ENCODE assay signal across 24 cellular contexts in the genomic region with DNA sequence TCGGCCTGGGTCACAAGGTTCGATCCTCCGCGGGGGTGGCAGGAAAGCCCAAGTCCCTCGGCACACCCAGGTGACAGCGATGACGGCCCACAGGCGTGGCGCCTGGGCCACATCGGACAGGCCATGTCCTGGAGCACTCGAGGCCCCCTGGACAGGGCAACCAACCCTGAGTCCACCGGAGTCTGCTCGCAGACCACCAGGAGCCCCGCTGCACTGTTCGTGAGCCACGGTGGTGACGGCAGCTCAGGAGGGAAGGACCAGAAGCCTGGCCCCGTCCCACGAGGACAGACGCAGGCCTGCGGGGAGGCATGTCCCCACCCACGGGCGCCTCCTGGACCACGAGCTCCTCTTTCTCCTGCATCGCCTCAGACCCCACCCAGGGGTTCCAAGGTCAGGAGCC. TPM values are rescaled to one million over a fixed set of nuclear protein-coding genes. Genes with fewer than 3 reads are reported as not detected.
DNase-seq lines count a peak whose midpoint lies in the region; ATAC-seq, FAIRE-seq and TF ChIP-seq lines count a peak whose summit lies in the region.
"Had no signal": no experiment of that assay in that cellular context is flagged by ENCODE, and none has a peak within 500 bp of the region (broad histone marks: within the 10 kb centered on the region; RNA-seq: fewer than 3 reads in every experiment).

No MANE protein-coding gene starts in this region.

- in situ Hi-C loops in HepG2 (cut with HindIII; ENCODE audit: extremely low pct_ligation_motif_present, low pct_unique_long_range_greater_than_20kb) = no loop called here

- H3K4me1 ChIP-seq in HepG2 (ENCODE audit: insufficient read depth, low read length) (peaks cover 19% of the 10 kb centered on the region), right lobe of liver (no peaks in the 10 kb centered on the region), H1 (replicated peaks in 1 of 4; ENCODE audit: control insufficient read depth in 3 of 4, insufficient read depth in 4 of 4, low read length in 3 of 4) (no peaks in the 10 kb centered on the region), psoas muscle (peaks cover 26% of the 10 kb centered on the region), upper lobe of right lung (peaks cover 10% of the 10 kb centered on the region)
- H3K4me1 ChIP-seq: BE2C, SJSA1 had no signal

- no peak overlapping the region for H2BK12ac ChIP-seq in H1 (ENCODE audit: low read depth, low read length)

- H3K27me3 ChIP-seq in HepG2 (ENCODE audit: control insufficient read depth in 1 of 2, insufficient read depth in 2 of 2, low read length in 2 of 2) (no peaks in the 10 kb centered on the region), right lobe of liver (no peaks in the 10 kb centered on the region), H1 (replicated peaks in 1 of 4; ENCODE audit: control insufficient read depth in 3 of 4, extremely low read depth in 1 of 4, insufficient read depth in 3 of 4, low read length in 3 of 4) (no peaks in the 10 kb centered on the region; a peak in 1 of 7 replicates), psoas muscle (ENCODE audit: insufficient read depth in 3 of 3, low read length in 2 of 3) (no peaks in the 10 kb centered on the region), upper lobe of right lung (no peaks in the 10 kb centered on the region)
- H3K27me3 ChIP-seq in CD4-positive, alpha-beta T cell (ENCODE audit: control insufficient read depth, insufficient read depth, low read length) = no peaks in the 10 kb centered on the region
- H3K27me3 ChIP-seq: BE2C, SJSA1 had no signal

- no peak overlapping the region for H2BK20ac ChIP-seq in H1 (ENCODE audit: low read length)

- no peak overlapping the region for H2BK120ac ChIP-seq in H1 (replicated peaks; ENCODE audit: low read depth, low read length)

- H3K36me3 ChIP-seq in HepG2 (replicated peaks in 1 of 2; ENCODE audit: control insufficient read depth in 1 of 2, insufficient read depth in 2 of 2, low read length in 2 of 2) = peaks cover 3 to 17% of the 10 kb centered on the region in 2 experiments; a peak in 4 of 5 replicates
- H3K36me3 ChIP-seq in right lobe of liver = no peaks in the 10 kb centered on the region
- H3K36me3 ChIP-seq in H1 (ENCODE audit: control insufficient read depth in 2 of 4, insufficient read depth in 4 of 4, low read length in 3 of 4) = no peaks in the 10 kb centered on the region; a peak in 1 of 8 replicates
- H3K36me3 ChIP-seq in psoas muscle (ENCODE audit: insufficient read depth in 1 of 2, low read depth in 1 of 2) = no peaks in the 10 kb centered on the region
- H3K36me3 ChIP-seq in upper lobe of right lung = peaks cover 20% of the 10 kb centered on the region

- H3K4ac ChIP-seq in H1 (replicated peaks; ENCODE audit: insufficient read length, low read depth, low read length) = no peak overlapping the region

- 0 out of 2 replicates have a peak overlapping the region, but pooled peaks have one; percentile 25 for H4K8ac ChIP-seq in H1 (ENCODE audit: extremely low read depth, insufficient read depth, low read length)

- H3K9ac ChIP-seq in HepG2 (ENCODE audit: insufficient read depth, low read depth, low read length) (no peak overlapping the region), H1 (replicated peaks in 1 of 4; ENCODE audit: extremely low read depth in 1 of 4, low read depth in 3 of 4, low read length in 3 of 4) (no peak overlapping the region)

- H3K36me3 Mint-ChIP-seq in CD4-positive, alpha-beta T cell (ENCODE audit: low read depth) = peaks cover 43% of the 10 kb centered on the region

- no peaks in the 10 kb centered on the region for H3K9me3 ChIP-seq in HepG2 (ENCODE audit: low read length)
- H3K9me3 ChIP-seq in right lobe of liver = no peaks in the 10 kb centered on the region
- peaks cover 0 to 1% of the 10 kb centered on the region in 2 experiments; a peak in 1 of 4 replicates for H3K9me3 ChIP-seq in H1 (ENCODE audit: insufficient read depth in 2 of 2, low read depth in 1 of 2, low read length in 1 of 2)
- no peaks in the 10 kb centered on the region for H3K9me3 ChIP-seq in psoas muscle
- no peaks in the 10 kb centered on the region for H3K9me3 ChIP-seq in upper lobe of right lung
- H3K9me3 ChIP-seq in CD4-positive, alpha-beta T cell (ENCODE audit: control insufficient read depth, low read length) = peaks cover 11% of the 10 kb centered on the region
- H3K9me3 ChIP-seq: BE2C had no signal

- TF ChIP-seq RAD21 in HepG2 (CRISPR knock-in tag; IDR thresholded peaks at IDR 0.05) (no peak), H1 (IDR thresholded peaks at IDR 0.05 in 1 of 2, conservative IDR thresholded peaks at IDR 0.05 in 1 of 2; ENCODE audit: low read depth in 2 of 2, low read length in 2 of 2) (no peak)

- H4K20me1 ChIP-seq in HepG2 (ENCODE audit: insufficient read depth, low read length) = no peaks in the 10 kb centered on the region
- peaks cover 9 to 19% of the 10 kb centered on the region in 2 experiments for H4K20me1 ChIP-seq in H1 (replicated peaks in 1 of 2; ENCODE audit: control insufficient read depth in 1 of 2, insufficient read depth in 2 of 2, low read length in 2 of 2)

- TF ChIP-seq CTCF in HepG2 (CRISPR knock-in tag; IDR thresholded peaks at IDR 0.05) (no peak), right lobe of liver (IDR thresholded peaks at IDR 0.05) (no peak), H1 (IDR thresholded peaks at IDR 0.05; ENCODE audit: control extremely low read depth in 1 of 3, insufficient read depth in 1 of 3, low read depth in 1 of 3, low read length in 3 of 3) (no peak), psoas muscle (IDR thresholded peaks at IDR 0.05) (no peak), upper lobe of right lung (IDR thresholded peaks at IDR 0.05) (no peak)
- no peak for TF ChIP-seq CTCF in CD4-positive, alpha-beta T cell (IDR thresholded peaks at IDR 0.05)

- H3K27ac ChIP-seq in HepG2 (ENCODE audit: extremely low read length, insufficient read depth, low read length) (no peak overlapping the region), right lobe of liver (no peak overlapping the region), H1 (ENCODE audit: low read depth, low read length) (no peak overlapping the region), psoas muscle (no peak overlapping the region), upper lobe of right lung (no peak overlapping the region)
- H3K27ac ChIP-seq in CD4-positive, alpha-beta T cell (ENCODE audit: low read depth, low read length) = no peak overlapping the region
- H3K27ac ChIP-seq: SJSA1 had no signal

- H3K79me1 ChIP-seq in H1 (ENCODE audit: low read depth, low read length) = peaks cover 8% of the 10 kb centered on the region

- H3K56ac ChIP-seq in H1 (replicated peaks; ENCODE audit: insufficient read length, low read depth, low read length) = no peak overlapping the region

- H3K23ac ChIP-seq in H1 (ENCODE audit: insufficient read length) = no peak overlapping the region

- no peak overlapping the region; the same call in 1 of the 2 replicates for H3K18ac ChIP-seq in H1 (ENCODE audit: extremely low read depth, low read length)

- no peak for TF ChIP-seq POLR2A in HepG2 (IDR thresholded peaks at IDR 0.05; ENCODE audit: insufficient read depth in 1 of 2, low read depth in 2 of 2, low read length in 2 of 2)
- no peak for TF ChIP-seq POLR2A in right lobe of liver (IDR thresholded peaks at IDR 0.05)
- TF ChIP-seq POLR2A in H1 (IDR thresholded peaks at IDR 0.05; ENCODE audit: control extremely low read depth in 1 of 2, low read depth in 2 of 2, low read length in 2 of 2) = no peak

- intact Hi-C loops in HepG2 (cut with micrococcal nuclease; ENCODE audit: unreplicated experiment) = no loop called here
- intact Hi-C loops in right lobe of liver (cut with DNase I) = no loop called here
- intact Hi-C loops in psoas muscle (cut with DNase I) = no loop called here
- intact Hi-C loops in upper lobe of right lung (cut with DNase I) = no loop called here
- intact Hi-C loops in CD4-positive, alpha-beta T cell (cut with DNase I, micrococcal nuclease) = loop anchor here in 1 of 2 experiments (2.0 kb wide), 1 partner anchor 43 kb away; no protein-coding TSS in a partner anchor

- no peaks in the 10 kb centered on the region for H3K27me3 Mint-ChIP-seq in CD4-positive, alpha-beta T cell

- CTCF ChIA-PET in HepG2 (lab: Yijun Ruan, JAX; ENCODE audit: low intra/inter-chr PET ratio, low total read pairs) (no interaction called here), H1 (lab: Charles Lee; ENCODE audit: partially characterized antibody) (interaction anchor here (0.6 to 10.9 kb wide), 9 partner anchors 14 to 1156 kb away, joined by 3 to 117 read pairs (median 3); no protein-coding TSS in a partner anchor)
- CTCF ChIA-PET in CD4-positive, alpha-beta T cell (lab: Charles Lee) = interaction anchor here (1.3 to 1.7 kb wide), 2 partner anchors 28 to 29 kb away, joined by 4 to 5 read pairs; no protein-coding TSS in a partner anchor

- no peak overlapping the region for H3K14ac ChIP-seq in H1 (ENCODE audit: insufficient read length)

- ATAC-seq in HepG2 = no peak
- no peak for ATAC-seq in right lobe of liver
- no peak for ATAC-seq in psoas muscle
- ATAC-seq in upper lobe of right lung = no peak
- ATAC-seq in CD4-positive, alpha-beta T cell (ENCODE audit: poor library complexity) = no peak

- no peak overlapping the region for H2BK15ac ChIP-seq in H1 (ENCODE audit: low read length)

- H3K4me3 ChIP-seq in HepG2 (replicated peaks in 1 of 3; ENCODE audit: insufficient read depth in 1 of 3, low read depth in 2 of 3, low read length in 3 of 3) = no peak overlapping the region
- no peak overlapping the region for H3K4me3 ChIP-seq in right lobe of liver
- H3K4me3 ChIP-seq in H1 (ENCODE audit: extremely low read depth in 1 of 4, insufficient read depth in 2 of 4, low read depth in 3 of 4, low read length in 4 of 4) = no peak overlapping the region
- no peak overlapping the region for H3K4me3 ChIP-seq in psoas muscle
- H3K4me3 ChIP-seq in upper lobe of right lung = no peak overlapping the region
- H3K4me3 ChIP-seq: SJSA1 had no signal

- no peak overlapping the region for H3K4me3 Mint-ChIP-seq in CD4-positive, alpha-beta T cell

- FAIRE-seq in HepG2 (lab: Jason Lieb, UNC) (no peak), H1 (lab: Jason Lieb, UNC) (no peak)
- FAIRE-seq: D721Med, RCC 7860 had no signal

- no peak overlapping the region for H4K91ac ChIP-seq in H1 (replicated peaks; ENCODE audit: insufficient read length, low read length)

- H2BK5ac ChIP-seq in H1 (ENCODE audit: low read depth, low read length) = no peak overlapping the region

- 96% methylated on average over 14 of the region's 25 CpGs for WGBS in HepG2 (ENCODE audit: low lambda C conversion rate)
- no CpG with 5 or more reads among the region's 25 CpGs for WGBS in right lobe of liver (ENCODE audit: insufficient coverage, low coverage, low lambda C conversion rate, missing lambda C conversion rate)
- 99% methylated on average over 22 of the region's 25 CpGs; no CpG with 5 or more reads in 1 of the 2 experiments for WGBS in H1 (ENCODE audit: extremely low coverage in 1 of 2, insufficient coverage in 1 of 2, insufficient read length in 1 of 2, insufficient replicate concordance in 2 of 2, low coverage in 1 of 2, low lambda C conversion rate in 2 of 2, missing lambda C conversion rate in 1 of 2), 2 experiments
- WGBS in psoas muscle, 3 donors = 91 to 94% (median 93%) methylated on average over 25 of the region's 25 CpGs

- DNase-seq in HepG2 (ENCODE audit: low spot score) (no peak), right lobe of liver (no peak), H1 (ENCODE audit: low read depth in 1 of 2, low spot score in 2 of 2) (no peak), psoas muscle (peak; percentile 2 to 48), upper lobe of right lung (no peak), ecto neural progenitor cell (ENCODE audit: low spot score) (no peak)
- DNase-seq in CD4-positive, alpha-beta T cell = no peak
- DNase-seq: DMS53, EL, GF-D8, Karpas-422, NCI-H1417, NCI-H187, NCI-H446, NCI-H526, OCI-M1 had no signal

- no TSS peak for BruUV-seq in HepG2 (replicated peaks; lab: Mats Ljungman, UMichigan)

- POLR2A ChIA-PET in HepG2 (lab: Yijun Ruan, JAX) = no interaction called here
- POLR2A ChIA-PET in H1 (lab: Charles Lee; ENCODE audit: partially characterized antibody) = interaction anchor here (1.8 kb wide), 1 partner anchor 39 kb away, joined by 4 read pairs; no protein-coding TSS in a partner anchor
- POLR2A ChIA-PET in CD4-positive, alpha-beta T cell (lab: Charles Lee) = no interaction called here

- no peaks in the 10 kb centered on the region for H3K9me3 Mint-ChIP-seq in CD4-positive, alpha-beta T cell

- no peak overlapping the region for H4K5ac ChIP-seq in H1 (ENCODE audit: insufficient read length, low read depth, low read length)

- H2AK5ac ChIP-seq in H1 (ENCODE audit: low read depth, low read length) = no peak overlapping the region

- H3K23me2 ChIP-seq in H1 (ENCODE audit: low read depth, low read length) = no peaks in the 10 kb centered on the region

- H3K4me2 ChIP-seq in HepG2 (ENCODE audit: low read depth, low read length) (no peak overlapping the region), H1 (ENCODE audit: insufficient read depth in 1 of 2, low read depth in 2 of 2, low read length in 2 of 2) (no peak overlapping the region)

- H3K27ac Mint-ChIP-seq in CD4-positive, alpha-beta T cell = no peak overlapping the region

- H2AFZ ChIP-seq in HepG2 (ENCODE audit: low read length) (no peak overlapping the region), H1 (ENCODE audit: low read length) (no peak overlapping the region)

- peaks cover 26% of the 10 kb centered on the region for H3K4me1 Mint-ChIP-seq in CD4-positive, alpha-beta T cell (ENCODE audit: low read depth)

- H3K79me2 ChIP-seq in HepG2 (ENCODE audit: insufficient read depth, low read length) = peaks cover 12% of the 10 kb centered on the region
- peaks cover 0 to 6% of the 10 kb centered on the region in 2 experiments; a peak in 2 of 4 replicates for H3K79me2 ChIP-seq in H1 (ENCODE audit: control insufficient read depth in 1 of 2, insufficient read depth in 2 of 2, low read length in 2 of 2)

- TF ChIP-seq EP300 in HepG2 (IDR thresholded peaks at IDR 0.05; ENCODE audit: low read depth in 2 of 2, low read length in 2 of 2) = no peak
- TF ChIP-seq EP300 in HepG2 (CRISPR knock-in tag; IDR thresholded peaks at IDR 0.05; ENCODE audit: borderline replicate concordance) = no peak
- TF ChIP-seq EP300 in H1 (IDR thresholded peaks at IDR 0.05; ENCODE audit: borderline replicate concordance in 1 of 2, low read depth in 2 of 2, low read length in 2 of 2) = no peak

RNA-seq across cellular contexts. Expression of gene GPR146, which starts 22.4 kb away (rescaled TPM):
- 0.84 and 2.0 TPM in 2 replicates for total RNA-seq in HepG2 (2016; rRNA removed; fragmentation: Illumina TruSeq; extraction: Trizol)
- 0.91 and 1.1 TPM in 2 replicates for total RNA-seq in HepG2 (2016; cell fraction: cytosol; rRNA removed; fragmentation: Illumina TruSeq; extraction: Trizol; ENCODE audit: low read depth)
- total RNA-seq in HepG2 (2016; cell fraction: insoluble cytoplasmic fraction; rRNA removed; fragmentation: Illumina TruSeq; extraction: Trizol) = 0.89 and 1.2 TPM in 2 replicates
- total RNA-seq in HepG2 (2016; cell fraction: membrane; rRNA removed; fragmentation: Illumina TruSeq; extraction: Trizol) = 1.9 and 2.7 TPM in 2 replicates
- 1.1 and 3.4 TPM in 2 replicates for total RNA-seq in HepG2 (2016; cell fraction: nucleus; rRNA removed; fragmentation: Illumina TruSeq; extraction: Trizol)
- 15.9 and 17.2 TPM in 2 replicates for polyA plus RNA-seq in HepG2 (2011; rRNA removed)
- polyA plus RNA-seq in HepG2 (2011; cell fraction: cytosol; rRNA removed) = 11.4 and 22.4 TPM in 2 replicates
- 18.2 and 25.0 TPM in 2 replicates for polyA plus RNA-seq in HepG2 (2011; cell fraction: nucleus; rRNA removed)
- 4.5 and 5.3 TPM in 2 replicates for polyA plus RNA-seq in HepG2 (2012)
- 2.1 and 2.2 TPM in 2 replicates for polyA plus RNA-seq in HepG2 (2016; cell fraction: cytosol; fragmentation: Illumina TruSeq; extraction: Trizol; ENCODE audit: low read depth)
- polyA plus RNA-seq in HepG2 (2016; cell fraction: insoluble cytoplasmic fraction; fragmentation: Illumina TruSeq; extraction: Trizol; ENCODE audit: low read depth) = 0.78 and 1.3 TPM in 2 replicates
- polyA plus RNA-seq in HepG2 (2016; cell fraction: membrane; fragmentation: Illumina TruSeq; extraction: Trizol; ENCODE audit: low read depth) = 2.3 and 3.4 TPM in 2 replicates
- polyA plus RNA-seq in HepG2 (2016; cell fraction: nucleus; fragmentation: Illumina TruSeq; extraction: Trizol; ENCODE audit: insufficient read depth, low read depth) = 2.2 and 2.5 TPM in 2 replicates
- 0.87 and 47.8 TPM in 2 replicates for polyA minus RNA-seq in HepG2 (2011; rRNA and poly(A)+ RNA removed; ENCODE audit: low replicate concordance)
- polyA minus RNA-seq in HepG2 (2011; cell fraction: cytosol; rRNA and poly(A)+ RNA removed) = 6.9 and 9.1 TPM in 2 replicates
- polyA minus RNA-seq in HepG2 (2011; cell fraction: nucleus; rRNA and poly(A)+ RNA removed) = 9.3 and 14.0 TPM in 2 replicates
- 10 to 100 TPM; 13.3 to 45.3 (median 22.8) TPM for total RNA-seq in right lobe of liver
- 0.54 and 1.8 TPM in 2 replicates for total RNA-seq in H1 (2021; fragmentation: NEBNext Ultra II Directional; extraction: Animal tissue kit (Norgen Biotek cat#: 25700))
- 2.7 and 3.9 TPM in 2 replicates for polyA plus RNA-seq in H1 (2011; rRNA removed)
- polyA plus RNA-seq in H1 (2011; cell fraction: cytosol; rRNA removed) = 2.5 TPM
- polyA plus RNA-seq in H1 (2011; cell fraction: nucleus; rRNA removed) = 3.3 TPM
- 0.62 to 1.8 TPM (median 1.3 TPM) in 4 replicates for polyA plus RNA-seq in H1 (2012, experiment 1 of 2)
- 2.0 TPM for polyA plus RNA-seq in H1 (2012, experiment 2 of 2)
- polyA plus RNA-seq in H1 (2013, experiment 1 of 2) = 1.1 TPM
- 0.79 TPM for polyA plus RNA-seq in H1 (2013, experiment 2 of 2)
- polyA minus RNA-seq in H1 (2011; rRNA and poly(A)+ RNA removed) = 2.9 and 4.5 TPM in 2 replicates
- 0.81 TPM for polyA minus RNA-seq in H1 (2011; cell fraction: cytosol; rRNA and poly(A)+ RNA removed)
- 3.9 TPM for polyA minus RNA-seq in H1 (2011; cell fraction: nucleus; rRNA and poly(A)+ RNA removed)
- total RNA-seq in psoas muscle = 10 to 100 TPM in 1 of 4 donors, 1 to 10 TPM in 3; 5.0 to 12.1 (median 7.5) TPM
- 10 to 100 TPM in 1 of 3 donors, 1 to 10 TPM in 2; 9.4 to 14.0 (median 9.9) TPM for polyA plus RNA-seq in psoas muscle
- total RNA-seq in upper lobe of right lung = 40.0 TPM
- 10 to 100 TPM in 1 of 2 experiments, 1 to 10 TPM in 1; 9.9 to 13.7 TPM for total RNA-seq in CD4-positive, alpha-beta T cell

RNA-seq across cellular contexts. Expression of gene CYP2W1, which starts 39.0 kb away (rescaled TPM):
- total RNA-seq in HepG2 (2016; rRNA removed; fragmentation: Illumina TruSeq; extraction: Trizol) (11.7 and 31.7 TPM in 2 replicates), right lobe of liver (not detected), psoas muscle (not detected), upper lobe of right lung (not detected)
- 6.8 and 8.3 TPM in 2 replicates for total RNA-seq in HepG2 (2016; cell fraction: cytosol; rRNA removed; fragmentation: Illumina TruSeq; extraction: Trizol; ENCODE audit: low read depth)
- total RNA-seq in HepG2 (2016; cell fraction: insoluble cytoplasmic fraction; rRNA removed; fragmentation: Illumina TruSeq; extraction: Trizol) = 10.2 and 31.7 TPM in 2 replicates
- 10.9 and 11.0 TPM in 2 replicates for total RNA-seq in HepG2 (2016; cell fraction: membrane; rRNA removed; fragmentation: Illumina TruSeq; extraction: Trizol)
- total RNA-seq in HepG2 (2016; cell fraction: nucleus; rRNA removed; fragmentation: Illumina TruSeq; extraction: Trizol) = 35.8 and 47.0 TPM in 2 replicates
- polyA plus RNA-seq in HepG2 (2011; rRNA removed) (19.5 and 32.7 TPM in 2 replicates), H1 (2011; rRNA removed) (0.05 TPM in 1 of 2 replicates, not detected in the other), psoas muscle (not detected)
- polyA plus RNA-seq in HepG2 (2011; cell fraction: cytosol; rRNA removed) = 9.5 and 22.3 TPM in 2 replicates
- polyA plus RNA-seq in HepG2 (2011; cell fraction: nucleus; rRNA removed) = 171 and 205 TPM in 2 replicates
- polyA plus RNA-seq in HepG2 (2012) = 20.0 and 28.3 TPM in 2 replicates
- 5.5 and 6.2 TPM in 2 replicates for polyA plus RNA-seq in HepG2 (2016; cell fraction: cytosol; fragmentation: Illumina TruSeq; extraction: Trizol; ENCODE audit: low read depth)
- polyA plus RNA-seq in HepG2 (2016; cell fraction: insoluble cytoplasmic fraction; fragmentation: Illumina TruSeq; extraction: Trizol; ENCODE audit: low read depth) = 14.3 and 20.7 TPM in 2 replicates
- 8.5 and 9.6 TPM in 2 replicates for polyA plus RNA-seq in HepG2 (2016; cell fraction: membrane; fragmentation: Illumina TruSeq; extraction: Trizol; ENCODE audit: low read depth)
- polyA plus RNA-seq in HepG2 (2016; cell fraction: nucleus; fragmentation: Illumina TruSeq; extraction: Trizol; ENCODE audit: insufficient read depth, low read depth) = 135 and 137 TPM in 2 replicates
- 66.3 TPM in 1 of 2 replicates, not detected in the other for polyA minus RNA-seq in HepG2 (2011; rRNA and poly(A)+ RNA removed; ENCODE audit: low replicate concordance)
- polyA minus RNA-seq in HepG2 (2011; cell fraction: cytosol; rRNA and poly(A)+ RNA removed) = 26.5 and 32.3 TPM in 2 replicates
- 88.4 and 113 TPM in 2 replicates for polyA minus RNA-seq in HepG2 (2011; cell fraction: nucleus; rRNA and poly(A)+ RNA removed)
- not detected in 2 replicates for total RNA-seq in H1 (2021; fragmentation: NEBNext Ultra II Directional; extraction: Animal tissue kit (Norgen Biotek cat#: 25700))
- 0.04 TPM for polyA plus RNA-seq in H1 (2011; cell fraction: cytosol; rRNA removed)
- polyA plus RNA-seq in H1 (2011; cell fraction: nucleus; rRNA removed) = 0.16 TPM
- 0.08 to 0.14 TPM (median 0.13 TPM) in 3 of 4 replicates, not detected in the other for polyA plus RNA-seq in H1 (2012, experiment 1 of 2)
- not detected for polyA plus RNA-seq in H1 (2012, experiment 2 of 2)
- polyA plus RNA-seq in H1 (2013, experiment 1 of 2) = not detected
- polyA plus RNA-seq in H1 (2013, experiment 2 of 2) = 0.04 TPM
- polyA minus RNA-seq in H1 (2011; rRNA and poly(A)+ RNA removed) = not detected in 2 replicates
- polyA minus RNA-seq in H1 (2011; cell fraction: cytosol; rRNA and poly(A)+ RNA removed) = not detected
- polyA minus RNA-seq in H1 (2011; cell fraction: nucleus; rRNA and poly(A)+ RNA removed) = not detected
- total RNA-seq in CD4-positive, alpha-beta T cell = not detected
- total RNA-seq: A172, H4, M059J, SJSA1 had no signal
- polyA plus RNA-seq: IgD-negative memory B cell had no signal

RNA-seq across cellular contexts. Expression of gene COX19, which starts 46.6 kb away (rescaled TPM):
- total RNA-seq in HepG2 (2016; rRNA removed; fragmentation: Illumina TruSeq; extraction: Trizol) (6.5 and 11.5 TPM in 2 replicates), right lobe of liver (1 to 10 TPM; 3.2 to 6.5 (median 4.0) TPM), psoas muscle (1 to 10 TPM; 4.5 to 7.9 (median 6.9) TPM), upper lobe of right lung (9.4 TPM)
- total RNA-seq in HepG2 (2016; cell fraction: cytosol; rRNA removed; fragmentation: Illumina TruSeq; extraction: Trizol; ENCODE audit: low read depth) = 2.6 and 3.0 TPM in 2 replicates
- total RNA-seq in HepG2 (2016; cell fraction: insoluble cytoplasmic fraction; rRNA removed; fragmentation: Illumina TruSeq; extraction: Trizol) = 7.4 and 15.2 TPM in 2 replicates
- 7.6 and 8.2 TPM in 2 replicates for total RNA-seq in HepG2 (2016; cell fraction: membrane; rRNA removed; fragmentation: Illumina TruSeq; extraction: Trizol)
- total RNA-seq in HepG2 (2016; cell fraction: nucleus; rRNA removed; fragmentation: Illumina TruSeq; extraction: Trizol) = 21.5 and 23.4 TPM in 2 replicates
- polyA plus RNA-seq in HepG2 (2011; rRNA removed) (21.0 and 21.7 TPM in 2 replicates), H1 (2011; rRNA removed) (3.9 and 5.8 TPM in 2 replicates), psoas muscle (10 to 100 TPM in 2 of 3 donors, 1 to 10 TPM in 1; 5.6 to 12.2 (median 11.3) TPM)
- polyA plus RNA-seq in HepG2 (2011; cell fraction: cytosol; rRNA removed) = 12.5 and 14.3 TPM in 2 replicates
- 59.5 and 79.7 TPM in 2 replicates for polyA plus RNA-seq in HepG2 (2011; cell fraction: nucleus; rRNA removed)
- polyA plus RNA-seq in HepG2 (2012) = 14.5 and 16.2 TPM in 2 replicates
- 2.2 and 2.3 TPM in 2 replicates for polyA plus RNA-seq in HepG2 (2016; cell fraction: cytosol; fragmentation: Illumina TruSeq; extraction: Trizol; ENCODE audit: low read depth)
- 11.0 and 11.3 TPM in 2 replicates for polyA plus RNA-seq in HepG2 (2016; cell fraction: insoluble cytoplasmic fraction; fragmentation: Illumina TruSeq; extraction: Trizol; ENCODE audit: low read depth)
- polyA plus RNA-seq in HepG2 (2016; cell fraction: membrane; fragmentation: Illumina TruSeq; extraction: Trizol; ENCODE audit: low read depth) = 3.6 and 3.8 TPM in 2 replicates
- polyA plus RNA-seq in HepG2 (2016; cell fraction: nucleus; fragmentation: Illumina TruSeq; extraction: Trizol; ENCODE audit: insufficient read depth, low read depth) = 32.8 and 35.0 TPM in 2 replicates
- polyA minus RNA-seq in HepG2 (2011; rRNA and poly(A)+ RNA removed; ENCODE audit: low replicate concordance) = 12.8 and 23.5 TPM in 2 replicates
- 3.6 and 5.4 TPM in 2 replicates for polyA minus RNA-seq in HepG2 (2011; cell fraction: cytosol; rRNA and poly(A)+ RNA removed)
- 50.6 and 61.9 TPM in 2 replicates for polyA minus RNA-seq in HepG2 (2011; cell fraction: nucleus; rRNA and poly(A)+ RNA removed)
- 7.9 and 9.0 TPM in 2 replicates for total RNA-seq in H1 (2021; fragmentation: NEBNext Ultra II Directional; extraction: Animal tissue kit (Norgen Biotek cat#: 25700))
- 5.7 TPM for polyA plus RNA-seq in H1 (2011; cell fraction: cytosol; rRNA removed)
- 8.0 TPM for polyA plus RNA-seq in H1 (2011; cell fraction: nucleus; rRNA removed)
- polyA plus RNA-seq in H1 (2012, experiment 1 of 2) = 5.4 to 7.9 TPM (median 6.1 TPM) in 4 replicates
- 3.6 TPM for polyA plus RNA-seq in H1 (2012, experiment 2 of 2)
- 7.3 TPM for polyA plus RNA-seq in H1 (2013, experiment 1 of 2)
- polyA plus RNA-seq in H1 (2013, experiment 2 of 2) = 7.1 TPM
- 4.2 and 7.6 TPM in 2 replicates for polyA minus RNA-seq in H1 (2011; rRNA and poly(A)+ RNA removed)
- 3.3 TPM for polyA minus RNA-seq in H1 (2011; cell fraction: cytosol; rRNA and poly(A)+ RNA removed)
- polyA minus RNA-seq in H1 (2011; cell fraction: nucleus; rRNA and poly(A)+ RNA removed) = 13.6 TPM
- total RNA-seq in CD4-positive, alpha-beta T cell = 10 to 100 TPM; 47.7 to 51.8 TPM

Comparison
In these comparisons a context has a peak if more than half of its experiments do, and no peak if none do; other contexts are left out.
1. DNase-seq: peak in psoas muscle (2 of 2); none in HepG2 (single experiment), right lobe of liver (0 of 3), H1 (0 of 2), upper lobe of right lung (single experiment), ecto neural progenitor cell (single experiment) and CD4-positive, alpha-beta T cell (0 of 10).